In the genomic region with DNA sequence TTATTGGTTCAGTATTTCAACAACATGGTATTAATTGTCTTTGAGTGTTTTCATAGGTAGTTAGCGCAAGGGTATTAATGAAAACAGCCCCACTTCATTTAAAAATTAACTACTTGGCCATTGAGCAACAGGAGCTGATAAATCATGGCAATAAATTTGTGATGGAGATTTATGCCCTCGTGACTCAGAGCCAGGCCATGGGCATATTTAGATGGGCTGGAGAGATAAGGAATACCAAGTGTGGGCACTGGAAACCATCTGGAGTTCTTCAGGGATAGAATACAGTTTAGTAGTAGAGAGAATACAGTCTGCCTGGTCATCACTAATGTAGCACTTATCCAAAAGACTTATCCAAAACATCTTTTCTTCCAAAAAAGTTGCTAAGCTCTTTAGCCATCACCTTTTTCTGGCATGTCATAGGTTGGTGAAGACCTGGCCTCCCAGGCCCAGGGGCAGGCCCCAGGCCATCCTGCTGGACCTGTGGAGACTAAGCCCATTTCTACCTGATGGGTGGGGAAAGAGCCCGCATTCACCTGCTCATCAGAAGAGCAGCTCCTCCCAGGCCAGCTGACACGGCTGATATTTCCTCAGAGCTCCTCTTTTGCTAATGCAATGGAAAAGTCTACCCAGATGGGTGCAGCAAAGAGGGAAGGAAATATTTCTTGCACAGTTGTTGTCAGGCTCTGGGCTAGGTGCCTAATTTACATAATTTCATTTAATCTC, we compare ENCODE assay signal across 23 cellular contexts.
A peak's percentile ranks its signal among the peaks of the same experiment; 100 is the strongest.
DNase-seq lines count a peak whose midpoint lies in the region; ATAC-seq, FAIRE-seq and TF ChIP-seq lines count a peak whose summit lies in the region.
"Had no signal": no experiment of that assay in that cellular context is flagged by ENCODE, and none has a peak within 500 bp of the region (broad histone marks: within the 10 kb centered on the region; RNA-seq: fewer than 3 reads in every experiment).

No MANE protein-coding gene starts in this region.

- H3K4me1 ChIP-seq in heart left ventricle: peaks cover 0 to 16% (median 6%) of the 10 kb centered on the region in 12 donors

- no peak overlapping the region for H3K4me3 ChIP-seq in heart left ventricle
- H3K4me3 ChIP-seq: HAP-1 had no signal

- H3K36me3 ChIP-seq in heart left ventricle: no peaks in the 10 kb centered on the region
- H3K36me3 ChIP-seq: HAP-1, WERI-Rb-1 had no signal

- no peaks in the 10 kb centered on the region for H3K9me3 ChIP-seq in heart left ventricle
- H3K9me3 ChIP-seq: HAP-1 had no signal

- no peak overlapping the region for H3K27ac ChIP-seq in heart left ventricle
- H3K27ac ChIP-seq: WERI-Rb-1 had no signal

- no peak for TF ChIP-seq CTCF in heart left ventricle (IDR thresholded peaks at IDR 0.05)

- no peak for TF ChIP-seq POLR2A in H54 (IDR thresholded peaks at IDR 0.05; ENCODE audit: low read depth, low read length)
- no peak for TF ChIP-seq POLR2A in heart left ventricle (IDR thresholded peaks at IDR 0.05)

- no peak for FAIRE-seq in H54 (lab: Jason Lieb, UNC)
- FAIRE-seq: islet of Langerhans had no signal

- WGBS in heart left ventricle, 4 donors: 85 to 96% (median 93%) methylated on average over 4 of the region's 4 CpGs

- ATAC-seq in SK-N-SH treated with all-trans-retinoic acid at 6 μM for 48 hours (peak; percentile 79), GM21381 (IDR thresholded peaks at IDR 0.05; ENCODE audit: unreplicated experiment) (no peak), heart left ventricle (no peak)
- ATAC-seq: activated naive CD8-positive, alpha-beta T cell treated with anti-CD3 and anti-CD28 coated beads, Interleukin-2, amount 50 U/mL, for 24 hours; CD8-positive, alpha-beta T cell; naive thymus-derived CD8-positive, alpha-beta T cell had no signal

- intact Hi-C loops in heart left ventricle (cut with DNase I): no loop called here

- no peaks in the 10 kb centered on the region for H3K27me3 ChIP-seq in heart left ventricle

- DNase-seq in DMS53 (lab: John Stamatoyannopoulos, UW) (peak; percentile 16), DMS53 treated with DMSO at 0.1 percent for 48 hours (lab: John Stamatoyannopoulos, UW; ENCODE audit: unreplicated experiment) (no peak), kidney tubule cell (ENCODE audit: low spot score) (peak; percentile 22), H54 (ENCODE audit: insufficient read length, low spot score) (no peak), heart left ventricle (no peak), NCI-H1436 (lab: John Stamatoyannopoulos, UW) (no peak)
- DNase-seq: 8988T; activated CD4-positive, alpha-beta T cell treated with anti-CD3 and anti-CD28 coated beads, Interleukin-2, amount 10 ng/mL, durations not matched to agents 24 days and 14 days; activated gamma-delta T cell; activated naive CD8-positive, alpha-beta T cell treated with anti-CD3 and anti-CD28 coated beads, Interleukin-2, amount 50 U/mL, for 24 hours; activated T-cell treated with anti-CD3 and anti-CD28 coated beads, Interleukin-2, amount 50 U/mL, for 1 hour; CD8-positive, alpha-beta T cell; cerebellar nuclear complex; DMS79; KG1; naive thymus-derived CD8-positive, alpha-beta T cell; NCI-H146; Right ventricle myocardium superior; WERI-Rb-1 had no signal

TF ChIP-seq in SK-N-SH treated with all-trans-retinoic acid at 6 μM for 48 hours, 23 proteins besides CTCF, POLR2A, EP300 and RAD21:
- TF ChIP-seq, protein P1, sequence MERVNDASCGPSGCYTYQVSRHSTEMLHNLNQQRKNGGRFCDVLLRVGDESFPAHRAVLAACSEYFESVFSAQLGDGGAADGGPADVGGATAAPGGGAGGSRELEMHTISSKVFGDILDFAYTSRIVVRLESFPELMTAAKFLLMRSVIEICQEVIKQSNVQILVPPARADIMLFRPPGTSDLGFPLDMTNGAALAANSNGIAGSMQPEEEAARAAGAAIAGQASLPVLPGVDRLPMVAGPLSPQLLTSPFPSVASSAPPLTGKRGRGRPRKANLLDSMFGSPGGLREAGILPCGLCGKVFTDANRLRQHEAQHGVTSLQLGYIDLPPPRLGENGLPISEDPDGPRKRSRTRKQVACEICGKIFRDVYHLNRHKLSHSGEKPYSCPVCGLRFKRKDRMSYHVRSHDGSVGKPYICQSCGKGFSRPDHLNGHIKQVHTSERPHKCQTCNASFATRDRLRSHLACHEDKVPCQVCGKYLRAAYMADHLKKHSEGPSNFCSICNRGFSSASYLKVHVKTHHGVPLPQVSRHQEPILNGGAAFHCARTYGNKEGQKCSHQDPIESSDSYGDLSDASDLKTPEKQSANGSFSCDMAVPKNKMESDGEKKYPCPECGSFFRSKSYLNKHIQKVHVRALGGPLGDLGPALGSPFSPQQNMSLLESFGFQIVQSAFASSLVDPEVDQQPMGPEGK (CRISPR knock-in tag; IDR thresholded peaks at IDR 0.05; ENCODE audit: borderline replicate concordance): no peak
- TF ChIP-seq POU6F1 (CRISPR knock-in tag; IDR thresholded peaks at IDR 0.05; ENCODE audit: borderline replicate concordance, low read depth) (no peak), ZC3H10 (CRISPR knock-in tag; IDR thresholded peaks at IDR 0.05) (no peak), SNAI2 (CRISPR knock-in tag; IDR thresholded peaks at IDR 0.05) (no peak), TCF4 (CRISPR knock-in tag; IDR thresholded peaks at IDR 0.05; ENCODE audit: borderline replicate concordance) (peak; percentile 69; the same call in 1 of the 2 replicates), ZNF8 (CRISPR knock-in tag; IDR thresholded peaks at IDR 0.05) (no peak), ISL1 (CRISPR knock-in tag; IDR thresholded peaks at IDR 0.05) (peak; percentile 67), RARB (CRISPR knock-in tag; IDR thresholded peaks at IDR 0.05) (no peak), ARNTL (CRISPR knock-in tag; IDR thresholded peaks at IDR 0.05; ENCODE audit: borderline replicate concordance, low read depth) (no peak)
- TF ChIP-seq, protein P2, sequence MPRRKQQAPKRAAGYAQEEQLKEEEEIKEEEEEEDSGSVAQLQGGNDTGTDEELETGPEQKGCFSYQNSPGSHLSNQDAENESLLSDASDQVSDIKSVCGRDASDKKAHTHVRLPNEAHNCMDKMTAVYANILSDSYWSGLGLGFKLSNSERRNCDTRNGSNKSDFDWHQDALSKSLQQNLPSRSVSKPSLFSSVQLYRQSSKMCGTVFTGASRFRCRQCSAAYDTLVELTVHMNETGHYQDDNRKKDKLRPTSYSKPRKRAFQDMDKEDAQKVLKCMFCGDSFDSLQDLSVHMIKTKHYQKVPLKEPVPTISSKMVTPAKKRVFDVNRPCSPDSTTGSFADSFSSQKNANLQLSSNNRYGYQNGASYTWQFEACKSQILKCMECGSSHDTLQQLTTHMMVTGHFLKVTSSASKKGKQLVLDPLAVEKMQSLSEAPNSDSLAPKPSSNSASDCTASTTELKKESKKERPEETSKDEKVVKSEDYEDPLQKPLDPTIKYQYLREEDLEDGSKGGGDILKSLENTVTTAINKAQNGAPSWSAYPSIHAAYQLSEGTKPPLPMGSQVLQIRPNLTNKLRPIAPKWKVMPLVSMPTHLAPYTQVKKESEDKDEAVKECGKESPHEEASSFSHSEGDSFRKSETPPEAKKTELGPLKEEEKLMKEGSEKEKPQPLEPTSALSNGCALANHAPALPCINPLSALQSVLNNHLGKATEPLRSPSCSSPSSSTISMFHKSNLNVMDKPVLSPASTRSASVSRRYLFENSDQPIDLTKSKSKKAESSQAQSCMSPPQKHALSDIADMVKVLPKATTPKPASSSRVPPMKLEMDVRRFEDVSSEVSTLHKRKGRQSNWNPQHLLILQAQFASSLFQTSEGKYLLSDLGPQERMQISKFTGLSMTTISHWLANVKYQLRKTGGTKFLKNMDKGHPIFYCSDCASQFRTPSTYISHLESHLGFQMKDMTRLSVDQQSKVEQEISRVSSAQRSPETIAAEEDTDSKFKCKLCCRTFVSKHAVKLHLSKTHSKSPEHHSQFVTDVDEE (CRISPR knock-in tag; IDR thresholded peaks at IDR 0.05): 0 out of 2 replicates have a peak, but pooled peaks have one; percentile 57

Comparison
In these comparisons a context has a peak if more than half of its experiments do, and no peak if none do; other contexts are left out.
1. DNase-seq: peak in DMS53 (single experiment) and kidney tubule cell (single experiment); none in DMS53 treated with DMSO at 0.1 percent for 48 hours (single experiment), H54 (single experiment), heart left ventricle (0 of 5) and NCI-H1436 (single experiment).